Comparison of ENCODE assay signal across 2 cellular contexts in the genomic region with DNA sequence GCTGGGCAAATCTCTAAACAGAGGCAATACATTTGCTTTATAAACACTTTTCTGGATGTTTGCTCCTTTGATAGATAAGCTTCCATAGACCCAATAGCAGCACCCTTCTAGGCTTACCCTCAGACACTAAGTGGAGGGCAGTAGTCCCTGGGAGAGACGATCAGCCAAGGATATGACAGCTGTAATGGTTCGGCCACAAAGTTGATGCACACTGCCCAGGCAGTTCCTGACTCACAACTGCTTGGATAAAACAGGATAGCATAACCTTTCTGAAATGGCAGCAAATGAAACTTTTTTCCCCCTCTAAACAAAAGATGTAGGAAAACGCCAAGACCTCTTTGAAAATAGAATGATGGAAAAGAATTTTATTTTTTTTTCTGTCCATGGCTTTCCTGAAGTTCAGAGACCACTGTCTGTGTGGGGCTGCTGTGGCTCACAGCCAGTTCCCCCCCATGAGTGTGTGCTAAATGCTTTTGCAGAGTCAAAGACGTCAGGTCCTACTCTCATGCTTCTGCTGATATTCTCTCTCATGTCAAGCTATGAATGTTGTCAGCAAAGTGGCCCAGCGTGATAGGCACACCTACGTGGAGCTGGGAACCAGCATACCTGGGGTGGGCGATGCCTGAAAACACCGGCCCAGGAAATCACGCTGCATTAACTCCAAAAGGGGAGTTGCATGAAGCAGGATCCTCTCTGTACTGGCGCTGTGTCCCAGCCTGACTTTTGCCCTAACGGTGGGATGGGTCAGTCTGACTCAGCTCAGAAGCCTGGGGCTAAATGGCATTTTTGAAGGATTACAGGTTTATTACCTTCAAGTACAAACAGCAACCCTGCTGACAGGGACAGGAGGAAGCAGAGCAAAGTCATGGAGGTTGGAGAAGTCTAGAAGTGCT.
TF ChIP-seq lines count a peak whose summit lies in the region.

No MANE protein-coding gene starts in this region.

TF ChIP-seq in HCT116, 20 proteins besides CTCF, POLR2A, EP300 and RAD21:
- TF ChIP-seq EGR1 (IDR thresholded peaks at IDR 0.05; ENCODE audit: low read depth) (peak; percentile 55; the same call in 1 of the 2 replicates), SRF (IDR thresholded peaks at IDR 0.05; ENCODE audit: low read depth) (peak; percentile 93), SIN3A (IDR thresholded peaks at IDR 0.05; ENCODE audit: low read depth) (peak; percentile 95), CEBPB (IDR thresholded peaks at IDR 0.05; ENCODE audit: low read depth) (peak; percentile 81), ZNF274 (IDR thresholded peaks at IDR 0.05; ENCODE audit: low read depth, low read length) (no peak), YY1 (IDR thresholded peaks at IDR 0.05; ENCODE audit: extremely low read depth, insufficient replicate concordance, low read depth, low read length) (peak; percentile 67), EZH2phosphoT487 (IDR thresholded peaks at IDR 0.05; ENCODE audit: borderline replicate concordance) (no peak), SP1 (IDR thresholded peaks at IDR 0.05; ENCODE audit: low read depth) (peak; percentile 97), ELF1 (IDR thresholded peaks at IDR 0.05; ENCODE audit: borderline replicate concordance, low read depth) (no peak), POLR2AphosphoS5 (IDR thresholded peaks at IDR 0.05; ENCODE audit: low read depth, low read length) (peak; percentile 79), ZFX (IDR thresholded peaks at IDR 0.05) (no peak), JUND (IDR thresholded peaks at IDR 0.05) (peak; percentile 97), FOSL1 (IDR thresholded peaks at IDR 0.05; ENCODE audit: low read depth) (peak; percentile 97), TCF7L2 (IDR thresholded peaks at IDR 0.05; ENCODE audit: borderline replicate concordance, extremely low read depth, insufficient read depth, insufficient read length) (peak; percentile 67), EZH2 (IDR thresholded peaks at IDR 0.05) (no peak), CBX3 (IDR thresholded peaks at IDR 0.05; ENCODE audit: low read depth) (peak; percentile 95)
- TF ChIP-seq, protein P1, sequence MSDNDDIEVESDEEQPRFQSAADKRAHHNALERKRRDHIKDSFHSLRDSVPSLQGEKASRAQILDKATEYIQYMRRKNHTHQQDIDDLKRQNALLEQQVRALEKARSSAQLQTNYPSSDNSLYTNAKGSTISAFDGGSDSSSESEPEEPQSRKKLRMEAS (IDR thresholded peaks at IDR 0.05): peak; percentile 83
- TF ChIP-seq, protein P2, sequence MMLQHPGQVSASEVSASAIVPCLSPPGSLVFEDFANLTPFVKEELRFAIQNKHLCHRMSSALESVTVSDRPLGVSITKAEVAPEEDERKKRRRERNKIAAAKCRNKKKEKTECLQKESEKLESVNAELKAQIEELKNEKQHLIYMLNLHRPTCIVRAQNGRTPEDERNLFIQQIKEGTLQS (IDR thresholded peaks at IDR 0.05): no peak; the same call in 1 of the 2 replicates
- TF ChIP-seq, protein P3, sequence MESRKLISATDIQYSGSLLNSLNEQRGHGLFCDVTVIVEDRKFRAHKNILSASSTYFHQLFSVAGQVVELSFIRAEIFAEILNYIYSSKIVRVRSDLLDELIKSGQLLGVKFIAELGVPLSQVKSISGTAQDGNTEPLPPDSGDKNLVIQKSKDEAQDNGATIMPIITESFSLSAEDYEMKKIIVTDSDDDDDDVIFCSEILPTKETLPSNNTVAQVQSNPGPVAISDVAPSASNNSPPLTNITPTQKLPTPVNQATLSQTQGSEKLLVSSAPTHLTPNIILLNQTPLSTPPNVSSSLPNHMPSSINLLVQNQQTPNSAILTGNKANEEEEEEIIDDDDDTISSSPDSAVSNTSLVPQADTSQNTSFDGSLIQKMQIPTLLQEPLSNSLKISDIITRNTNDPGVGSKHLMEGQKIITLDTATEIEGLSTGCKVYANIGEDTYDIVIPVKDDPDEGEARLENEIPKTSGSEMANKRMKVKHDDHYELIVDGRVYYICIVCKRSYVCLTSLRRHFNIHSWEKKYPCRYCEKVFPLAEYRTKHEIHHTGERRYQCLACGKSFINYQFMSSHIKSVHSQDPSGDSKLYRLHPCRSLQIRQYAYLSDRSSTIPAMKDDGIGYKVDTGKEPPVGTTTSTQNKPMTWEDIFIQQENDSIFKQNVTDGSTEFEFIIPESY (IDR thresholded peaks at IDR 0.05; ENCODE audit: extremely low read depth, insufficient replicate concordance, low read length): peak; percentile 69
- TF ChIP-seq, protein P4, sequence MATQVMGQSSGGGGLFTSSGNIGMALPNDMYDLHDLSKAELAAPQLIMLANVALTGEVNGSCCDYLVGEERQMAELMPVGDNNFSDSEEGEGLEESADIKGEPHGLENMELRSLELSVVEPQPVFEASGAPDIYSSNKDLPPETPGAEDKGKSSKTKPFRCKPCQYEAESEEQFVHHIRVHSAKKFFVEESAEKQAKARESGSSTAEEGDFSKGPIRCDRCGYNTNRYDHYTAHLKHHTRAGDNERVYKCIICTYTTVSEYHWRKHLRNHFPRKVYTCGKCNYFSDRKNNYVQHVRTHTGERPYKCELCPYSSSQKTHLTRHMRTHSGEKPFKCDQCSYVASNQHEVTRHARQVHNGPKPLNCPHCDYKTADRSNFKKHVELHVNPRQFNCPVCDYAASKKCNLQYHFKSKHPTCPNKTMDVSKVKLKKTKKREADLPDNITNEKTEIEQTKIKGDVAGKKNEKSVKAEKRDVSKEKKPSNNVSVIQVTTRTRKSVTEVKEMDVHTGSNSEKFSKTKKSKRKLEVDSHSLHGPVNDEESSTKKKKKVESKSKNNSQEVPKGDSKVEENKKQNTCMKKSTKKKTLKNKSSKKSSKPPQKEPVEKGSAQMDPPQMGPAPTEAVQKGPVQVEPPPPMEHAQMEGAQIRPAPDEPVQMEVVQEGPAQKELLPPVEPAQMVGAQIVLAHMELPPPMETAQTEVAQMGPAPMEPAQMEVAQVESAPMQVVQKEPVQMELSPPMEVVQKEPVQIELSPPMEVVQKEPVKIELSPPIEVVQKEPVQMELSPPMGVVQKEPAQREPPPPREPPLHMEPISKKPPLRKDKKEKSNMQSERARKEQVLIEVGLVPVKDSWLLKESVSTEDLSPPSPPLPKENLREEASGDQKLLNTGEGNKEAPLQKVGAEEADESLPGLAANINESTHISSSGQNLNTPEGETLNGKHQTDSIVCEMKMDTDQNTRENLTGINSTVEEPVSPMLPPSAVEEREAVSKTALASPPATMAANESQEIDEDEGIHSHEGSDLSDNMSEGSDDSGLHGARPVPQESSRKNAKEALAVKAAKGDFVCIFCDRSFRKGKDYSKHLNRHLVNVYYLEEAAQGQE (IDR thresholded peaks at IDR 0.05; ENCODE audit: low read depth): no peak

TF ChIP-seq in SK-N-SH, 30 proteins besides CTCF, POLR2A, EP300 and RAD21:
- TF ChIP-seq, protein P1 (IDR thresholded peaks at IDR 0.05; ENCODE audit: low read depth): no peak
- TF ChIP-seq POLR2AphosphoS5 (IDR thresholded peaks at IDR 0.05; ENCODE audit: low read depth, low read length) (peak; percentile 19; the same call in 1 of the 2 replicates), RXRA (IDR thresholded peaks at IDR 0.05; ENCODE audit: borderline replicate concordance, low read depth) (peak; percentile 77; the same call in 1 of the 2 replicates), FOSL2 (IDR thresholded peaks at IDR 0.05; ENCODE audit: borderline replicate concordance, low read depth) (peak; percentile 44; the same call in 1 of the 2 replicates), JUND (IDR thresholded peaks at IDR 0.05) (peak; percentile 38; the same call in 1 of the 2 replicates)
- TF ChIP-seq, protein P5, sequence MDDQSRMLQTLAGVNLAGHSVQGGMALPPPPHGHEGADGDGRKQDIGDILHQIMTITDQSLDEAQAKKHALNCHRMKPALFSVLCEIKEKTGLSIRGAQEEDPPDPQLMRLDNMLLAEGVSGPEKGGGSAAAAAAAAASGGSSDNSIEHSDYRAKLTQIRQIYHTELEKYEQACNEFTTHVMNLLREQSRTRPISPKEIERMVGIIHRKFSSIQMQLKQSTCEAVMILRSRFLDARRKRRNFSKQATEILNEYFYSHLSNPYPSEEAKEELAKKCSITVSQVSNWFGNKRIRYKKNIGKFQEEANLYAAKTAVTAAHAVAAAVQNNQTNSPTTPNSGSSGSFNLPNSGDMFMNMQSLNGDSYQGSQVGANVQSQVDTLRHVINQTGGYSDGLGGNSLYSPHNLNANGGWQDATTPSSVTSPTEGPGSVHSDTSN (IDR thresholded peaks at IDR 0.05): peak; percentile 59
- TF ChIP-seq, protein P3 (IDR thresholded peaks at IDR 0.05; ENCODE audit: borderline replicate concordance, low read depth): no peak
